Comparison of ENCODE assay signal across 10 cellular contexts in the genomic region with DNA sequence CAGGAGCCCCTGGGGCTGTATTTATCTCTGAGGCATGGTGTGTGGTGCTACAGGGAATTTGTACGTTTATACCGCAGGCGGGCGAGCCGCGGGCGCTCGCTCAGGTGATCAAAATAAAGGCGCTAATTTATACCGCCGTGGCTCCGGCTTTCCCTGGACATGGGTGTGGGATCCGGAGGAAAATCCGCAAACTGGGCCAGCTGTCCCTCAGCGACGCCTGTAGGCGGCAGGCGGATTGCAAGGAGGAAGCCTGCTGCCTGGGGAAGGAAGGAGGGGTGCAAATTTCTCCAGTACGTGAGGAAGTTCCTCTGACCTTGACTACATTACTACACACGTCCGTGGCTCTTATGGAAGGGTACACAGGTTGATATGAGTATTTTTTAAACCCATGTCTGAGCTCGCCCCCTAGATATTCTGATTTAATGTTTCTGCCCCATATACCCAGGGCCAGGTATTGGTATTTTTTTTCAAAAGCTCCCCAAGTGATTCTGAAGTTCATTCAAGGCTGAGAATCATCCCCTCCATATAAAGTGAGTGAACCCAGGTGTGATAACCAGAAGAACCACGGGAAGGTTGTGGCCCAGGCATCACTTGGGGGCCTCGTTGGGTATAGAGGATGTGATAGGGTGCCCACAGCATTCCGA. TPM values are rescaled to one million over a fixed set of nuclear protein-coding genes. Genes with fewer than 3 reads are reported as not detected.
A peak's percentile ranks its signal among the peaks of the same experiment; 100 is the strongest.
DNase-seq lines count a peak whose midpoint lies in the region; ATAC-seq and TF ChIP-seq lines count a peak whose summit lies in the region.
"Had no signal": no experiment of that assay in that cellular context is flagged by ENCODE, and none has a peak within 500 bp of the region (broad histone marks: within the 10 kb centered on the region; RNA-seq: fewer than 3 reads in every experiment).

No MANE protein-coding gene starts in this region.

- no peaks in the 10 kb centered on the region for H3K27me3 ChIP-seq in gastrocnemius medialis
- H3K27me3 ChIP-seq in testis, result no peaks in the 10 kb centered on the region

- TF ChIP-seq POLR2A in gastrocnemius medialis (IDR thresholded peaks at IDR 0.05) (no peak), testis (IDR thresholded peaks at IDR 0.05) (no peak)

- TF ChIP-seq CTCF in fibroblast of mammary gland (conservative IDR thresholded peaks at IDR 0.05; ENCODE audit: control insufficient read depth, insufficient read depth, low read depth, low read length) (peak; percentile 57), gastrocnemius medialis (IDR thresholded peaks at IDR 0.05 in 4 of 5, conservative IDR thresholded peaks at IDR 0.05 in 1 of 5) (peak; percentile 52 to 69 (median 57)), testis (IDR thresholded peaks at IDR 0.05) (no peak)

- H3K9me3 ChIP-seq in gastrocnemius medialis, result no peaks in the 10 kb centered on the region
- no peaks in the 10 kb centered on the region for H3K9me3 ChIP-seq in testis

- 11 to 17% methylated on average over 14 to 25 of the region's 25 CpGs for WGBS in testis, 2 donors

- H3K36me3 ChIP-seq in gastrocnemius medialis (no peaks in the 10 kb centered on the region), testis (ENCODE audit: low read depth, missing control alignments) (no peaks in the 10 kb centered on the region)

- in situ Hi-C loops in gastrocnemius medialis (cut with MboI; ENCODE audit: low sequenced_read_pairs in 4 of 4), result loop anchor here (5.0 to 25.0 kb wide), 4 partner anchors 87 to 335 kb away; a partner anchor contains a TSS

- DNase-seq in NCI-H524 (lab: John Stamatoyannopoulos, UW) (peak; percentile 58 to 77), NCI-H524 treated with DMSO at 0.1 percent for 48 hours (lab: John Stamatoyannopoulos, UW) (no peak), NCI-H69 (lab: John Stamatoyannopoulos, UW) (peak; percentile 82), fibroblast of mammary gland (ENCODE audit: low read depth) (peak; percentile 31), gastrocnemius medialis (peak; percentile 54 to 76), testis (no peak)
- DNase-seq: activated B cell treated with CpG ODN at 0.5 μM for 24 hours, C1 segment of cervical spinal cord had no signal

- intact Hi-C loops in gastrocnemius medialis (cut with DNase I; ENCODE audit: low total_unique reads), result loop anchor here (1.0 kb wide), 2 partner anchors 91 to 123 kb away; no protein-coding TSS in a partner anchor
- intact Hi-C loops in testis (cut with DNase I; ENCODE audit: low total_unique reads), result no loop called here

- H3K27ac ChIP-seq in gastrocnemius medialis (peak overlapping the region; percentile 93 to 99 (median 96)), testis (no peak overlapping the region)

- H3K4me3 ChIP-seq in fibroblast of mammary gland (ENCODE audit: control insufficient read depth, low read depth, low read length) (no peak overlapping the region), gastrocnemius medialis (peak overlapping the region; percentile 61 to 69 (median 65)), testis (no peak overlapping the region)

- ATAC-seq in gastrocnemius medialis (peak in 1 of 2 donors; percentile 21), GM21367 (IDR thresholded peaks at IDR 0.05; ENCODE audit: unreplicated experiment) (no peak), HG03135 (IDR thresholded peaks at IDR 0.05; ENCODE audit: unreplicated experiment) (no peak)

- H3K4me1 ChIP-seq in gastrocnemius medialis, result peaks cover 8 to 21% of the 10 kb centered on the region in 2 donors
- peaks cover 6% of the 10 kb centered on the region for H3K4me1 ChIP-seq in testis

RNA-seq across cellular contexts. Expression of a gene that starts 2.8 kb away (rescaled TPM):
- total RNA-seq in gastrocnemius medialis (10 to 100 TPM in 2 of 4 donors, 1 to 10 TPM in 2; 3.5 to 20.6 (median 10.4) TPM), testis (1 to 10 TPM; 1.4 to 1.6 TPM)
- 0.69 TPM for polyA plus RNA-seq in testis (ENCODE audit: insufficient read depth, low read depth, low replicate concordance)
- total RNA-seq: activated B cell treated with CpG ODN at 0.5 μM for 24 hours had no signal

RNA-seq across cellular contexts. Expression of a gene that starts 12.5 kb away (rescaled TPM):
- total RNA-seq in gastrocnemius medialis, result under 1 TPM; 0.03 to 0.53 (median 0.15) TPM
- total RNA-seq in testis, result 1 to 10 TPM; 3.3 to 5.8 TPM
- 5.2 TPM for polyA plus RNA-seq in testis (ENCODE audit: insufficient read depth, low read depth, low replicate concordance)
- total RNA-seq: activated B cell treated with CpG ODN at 0.5 μM for 24 hours had no signal

Comparison
In these comparisons a context has a peak if more than half of its experiments do, and no peak if none do; other contexts are left out.
1. DNase-seq: peak in NCI-H524 (2 of 2), NCI-H69 (single experiment), fibroblast of mammary gland (single experiment) and gastrocnemius medialis (2 of 2); none in NCI-H524 treated with DMSO at 0.1 percent for 48 hours (single experiment) and testis (single experiment).
2. H3K4me3 ChIP-seq: peak in gastrocnemius medialis (4 of 4); none in fibroblast of mammary gland (single experiment) and testis (0 of 2).
3. CTCF ChIP-seq: peak in fibroblast of mammary gland (single experiment) and gastrocnemius medialis (5 of 5); none in testis (0 of 3).
4. H3K27ac ChIP-seq: peak in gastrocnemius medialis (4 of 4); none in testis (0 of 2).